18 cellular contexts compared by ENCODE assay signal in genomic region chr4:55887594-55887993, GRCh38. TPM values are rescaled to one million over a fixed set of nuclear protein-coding genes. Genes with fewer than 3 reads are reported as not detected.
DNase-seq lines count a peak whose midpoint lies in the region; ATAC-seq and TF ChIP-seq lines count a peak whose summit lies in the region.
"Had no signal": no experiment of that assay in that cellular context is flagged by ENCODE, and none has a peak within 500 bp of the region (broad histone marks: within the 10 kb centered on the region; RNA-seq: fewer than 3 reads in every experiment).

No MANE protein-coding gene starts in this region.

- 90 to 96% methylated on average over 1 of the region's 1 CpG for WGBS in testis, 2 donors

- CTCF ChIA-PET in activated CD4-positive, alpha-beta T cell treated with anti-CD3 and anti-CD28 coated beads, Interleukin-2, amount 10 ng/mL, durations not matched to agents 7 days and 5 days (lab: Charles Lee): interaction anchor here (1.0 kb wide), 1 partner anchor 27 kb away, joined by 4 read pairs; no protein-coding TSS in a partner anchor
- CTCF ChIA-PET in activated CD4-positive, alpha-beta T cell treated with anti-CD3 and anti-CD28 coated beads for 36 hours (lab: Charles Lee): interaction anchor here (0.7 to 1.1 kb wide), 4 partner anchors 15 to 703 kb away, joined by 3 to 6 read pairs (median 4); no protein-coding TSS in a partner anchor

- in situ Hi-C loops in brain microvascular endothelial cell (cut with HindIII; ENCODE audit: low pct_ligation_motif_present, low sequenced_read_pairs): no loop called here

- H3K27me3 ChIP-seq in brain microvascular endothelial cell (replicated peaks): no peaks in the 10 kb centered on the region
- no peaks in the 10 kb centered on the region for H3K27me3 ChIP-seq in testis
- H3K27me3 ChIP-seq: thyroid gland had no signal

- peaks cover 9% of the 10 kb centered on the region for H3K36me3 ChIP-seq in brain microvascular endothelial cell (replicated peaks)
- H3K36me3 ChIP-seq in testis (ENCODE audit: low read depth, missing control alignments): no peaks in the 10 kb centered on the region

- H3K9me3 ChIP-seq in testis: no peaks in the 10 kb centered on the region
- H3K9me3 ChIP-seq: thyroid gland had no signal

- POLR2A ChIA-PET in activated CD4-positive, alpha-beta T cell treated with anti-CD3 and anti-CD28 coated beads, Interleukin-2, amount 10 ng/mL, durations not matched to agents 7 days and 5 days (lab: Charles Lee): interaction anchor here (0.6 kb wide), 1 partner anchor 1046 kb away, joined by 3 read pairs; no protein-coding TSS in a partner anchor
- POLR2A ChIA-PET in activated CD4-positive, alpha-beta T cell treated with anti-CD3 and anti-CD28 coated beads for 36 hours (lab: Charles Lee): no interaction called here

- peak overlapping the region; percentile 19 for H3K27ac Mint-ChIP-seq in activated CD4-positive, alpha-beta T cell treated with anti-CD3 and anti-CD28 coated beads, Interleukin-2, amount 10 ng/mL, durations not matched to agents 7 days and 5 days
- no peak overlapping the region for H3K27ac Mint-ChIP-seq in activated CD4-positive, alpha-beta T cell treated with anti-CD3 and anti-CD28 coated beads for 36 hours
- no peak overlapping the region for H3K27ac Mint-ChIP-seq in endothelial cell (ENCODE audit: unreplicated experiment)
- H3K27ac Mint-ChIP-seq: activated naive CD4-positive, alpha-beta T cell treated with anti-CD3 and anti-CD28 coated beads for 36 hours had no signal

- intact Hi-C loops in activated CD4-positive, alpha-beta T cell treated with anti-CD3 and anti-CD28 coated beads for 36 hours (cut with DNase I, micrococcal nuclease): no loop called here
- intact Hi-C loops in testis (cut with DNase I; ENCODE audit: low total_unique reads): no loop called here

- TF ChIP-seq CTCF in NB4 (IDR thresholded peaks at IDR 0.05; ENCODE audit: low read depth, low read length) (peak; percentile 6), brain microvascular endothelial cell (IDR thresholded peaks at IDR 0.05; ENCODE audit: low read depth, low read length, missing control alignments) (peak; percentile 25), endothelial cell (IDR thresholded peaks at IDR 0.05; ENCODE audit: unreplicated experiment) (no peak), testis (IDR thresholded peaks at IDR 0.05) (no peak)

- H3K27ac ChIP-seq in brain microvascular endothelial cell: no peak overlapping the region
- no peak overlapping the region for H3K27ac ChIP-seq in testis
- H3K27ac ChIP-seq: thyroid gland had no signal

- H3K9me3 Mint-ChIP-seq in activated CD4-positive, alpha-beta T cell treated with anti-CD3 and anti-CD28 coated beads, Interleukin-2, amount 10 ng/mL, durations not matched to agents 7 days and 5 days: no peaks in the 10 kb centered on the region
- H3K9me3 Mint-ChIP-seq in activated CD4-positive, alpha-beta T cell treated with anti-CD3 and anti-CD28 coated beads for 36 hours (ENCODE audit: low read depth): no peaks in the 10 kb centered on the region
- H3K9me3 Mint-ChIP-seq in endothelial cell (ENCODE audit: unreplicated experiment): no peaks in the 10 kb centered on the region
- H3K9me3 Mint-ChIP-seq: activated naive CD4-positive, alpha-beta T cell treated with anti-CD3 and anti-CD28 coated beads for 36 hours had no signal

- no peak overlapping the region for H3K4me3 Mint-ChIP-seq in activated CD4-positive, alpha-beta T cell treated with anti-CD3 and anti-CD28 coated beads, Interleukin-2, amount 10 ng/mL, durations not matched to agents 7 days and 5 days
- H3K4me3 Mint-ChIP-seq in activated CD4-positive, alpha-beta T cell treated with anti-CD3 and anti-CD28 coated beads for 36 hours: no peak overlapping the region
- H3K4me3 Mint-ChIP-seq in endothelial cell (ENCODE audit: unreplicated experiment): no peak overlapping the region
- H3K4me3 Mint-ChIP-seq: activated naive CD4-positive, alpha-beta T cell treated with anti-CD3 and anti-CD28 coated beads for 36 hours had no signal

- ATAC-seq in activated CD4-positive, alpha-beta T cell treated with anti-CD3 and anti-CD28 coated beads for 36 hours: no peak
- no peak for ATAC-seq in GM19463 (IDR thresholded peaks at IDR 0.05; ENCODE audit: unreplicated experiment)

- H3K4me1 ChIP-seq in testis: no peaks in the 10 kb centered on the region
- H3K4me1 ChIP-seq: thyroid gland had no signal

- no peak for DNase-seq in activated CD4-positive, alpha-beta T cell treated with anti-CD3 and anti-CD28 coated beads, Interleukin-2, amount 10 ng/mL, durations not matched to agents 7 days and 5 days
- no peak for DNase-seq in activated CD4-positive, alpha-beta T cell treated with anti-CD3 and anti-CD28 coated beads for 36 hours
- DNase-seq in NB4 (ENCODE audit: low read depth): peak; percentile 4
- no peak for DNase-seq in brain microvascular endothelial cell
- DNase-seq in endothelial cell (ENCODE audit: low spot score): no peak
- no peak for DNase-seq in NCI-H1436 (lab: John Stamatoyannopoulos, UW)
- no peak for DNase-seq in testis
- DNase-seq: activated CD4-positive, alpha-beta T cell treated with anti-CD3 and anti-CD28 coated beads for 48 hours; activated naive CD4-positive, alpha-beta T cell treated with anti-CD3 and anti-CD28 coated beads for 36 hours; effector CD4-positive, alpha-beta T cell; GDM1; hippocampal formation; NCI-H2029 treated with DMSO at 0.1 percent for 48 hours; SHP77; stimulated activated CD4-positive, alpha-beta T cell treated with anti-CD3 and anti-CD28 coated beads, Interleukin-4, amount 100 ng/mL, for 4 hours; T1000; thyroid gland had no signal

- peaks cover 13% of the 10 kb centered on the region for H3K4me1 Mint-ChIP-seq in activated CD4-positive, alpha-beta T cell treated with anti-CD3 and anti-CD28 coated beads, Interleukin-2, amount 10 ng/mL, durations not matched to agents 7 days and 5 days
- H3K4me1 Mint-ChIP-seq in activated CD4-positive, alpha-beta T cell treated with anti-CD3 and anti-CD28 coated beads for 36 hours: peaks cover 15% of the 10 kb centered on the region
- H3K4me1 Mint-ChIP-seq in endothelial cell (ENCODE audit: unreplicated experiment): no peaks in the 10 kb centered on the region

- TF ChIP-seq POLR2A in NB4 (IDR thresholded peaks at IDR 0.05; ENCODE audit: extremely low read depth, insufficient read length) (no peak), testis (IDR thresholded peaks at IDR 0.05) (no peak)

- no peaks in the 10 kb centered on the region for H3K27me3 Mint-ChIP-seq in activated CD4-positive, alpha-beta T cell treated with anti-CD3 and anti-CD28 coated beads, Interleukin-2, amount 10 ng/mL, durations not matched to agents 7 days and 5 days
- H3K27me3 Mint-ChIP-seq in activated CD4-positive, alpha-beta T cell treated with anti-CD3 and anti-CD28 coated beads for 36 hours: no peaks in the 10 kb centered on the region
- H3K27me3 Mint-ChIP-seq in endothelial cell (ENCODE audit: unreplicated experiment): no peaks in the 10 kb centered on the region

- peaks cover 30% of the 10 kb centered on the region for H3K36me3 Mint-ChIP-seq in activated CD4-positive, alpha-beta T cell treated with anti-CD3 and anti-CD28 coated beads, Interleukin-2, amount 10 ng/mL, durations not matched to agents 7 days and 5 days (ENCODE audit: low read depth)
- peaks cover 17% of the 10 kb centered on the region for H3K36me3 Mint-ChIP-seq in activated CD4-positive, alpha-beta T cell treated with anti-CD3 and anti-CD28 coated beads for 36 hours (ENCODE audit: low read depth)
- peaks cover 7% of the 10 kb centered on the region for H3K36me3 Mint-ChIP-seq in endothelial cell (ENCODE audit: low read depth, unreplicated experiment)

- no peak overlapping the region for H3K4me3 ChIP-seq in NB4 (ENCODE audit: low read depth, low read length)
- no peak overlapping the region for H3K4me3 ChIP-seq in brain microvascular endothelial cell (ENCODE audit: low read depth, low read length)
- no peak overlapping the region for H3K4me3 ChIP-seq in testis
- H3K4me3 ChIP-seq: thyroid gland had no signal

RNA-seq across cellular contexts. Expression of gene EXOC1, which starts 34.1 kb away (rescaled TPM):
- total RNA-seq in activated CD4-positive, alpha-beta T cell treated with anti-CD3 and anti-CD28 coated beads, Interleukin-2, amount 10 ng/mL, durations not matched to agents 7 days and 5 days: 10 to 100 TPM; 30.3 to 32.3 TPM
- 10 to 100 TPM; 19.1 to 21.4 TPM for total RNA-seq in activated CD4-positive, alpha-beta T cell treated with anti-CD3 and anti-CD28 coated beads for 36 hours
- total RNA-seq in endothelial cell (ENCODE audit: unreplicated experiment) (38.7 TPM), testis (10 to 100 TPM; 40.4 to 46.4 TPM)
- polyA plus RNA-seq in testis (ENCODE audit: insufficient read depth, low read depth, low replicate concordance): 29.4 TPM

Comparison
In these comparisons a context has a peak if more than half of its experiments do, and no peak if none do; other contexts are left out.
1. CTCF ChIP-seq: peak in NB4 (single experiment) and brain microvascular endothelial cell (single experiment); none in endothelial cell (single experiment) and testis (0 of 3).